ENCODE assay signal across 1 cellular context in genomic region chr2:234405472-234405871, GRCh38.
TF ChIP-seq lines count a peak whose summit lies in the region.

No MANE protein-coding gene starts in this region.

TF ChIP-seq in A549, 52 proteins besides CTCF, POLR2A, EP300 and RAD21 (continued from another document):
- TF ChIP-seq HES2 (IDR thresholded peaks at IDR 0.05) (no peak), E2F6 (IDR thresholded peaks at IDR 0.05; ENCODE audit: borderline replicate concordance, low read depth) (no peak), TFCP2L1 (CRISPR knock-in tag; IDR thresholded peaks at IDR 0.05) (no peak), KDM5A (IDR thresholded peaks at IDR 0.05) (no peak), ATOH8 (CRISPR knock-in tag; IDR thresholded peaks at IDR 0.05; ENCODE audit: low read depth) (no peak), RFX5 (IDR thresholded peaks at IDR 0.05) (no peak), HOXB13 (CRISPR knock-in tag; IDR thresholded peaks at IDR 0.05; ENCODE audit: low read depth) (no peak), PHF8 (IDR thresholded peaks at IDR 0.05; ENCODE audit: borderline replicate concordance, low read depth) (no peak)
